In genomic region chr6:106537662-106538061, GRCh38 we compare ENCODE assay signal across 18 cellular contexts.
DNase-seq lines count a peak whose midpoint lies in the region; ATAC-seq and TF ChIP-seq lines count a peak whose summit lies in the region.
"Had no signal": no experiment of that assay in that cellular context is flagged by ENCODE, and none has a peak within 500 bp of the region (broad histone marks: within the 10 kb centered on the region; RNA-seq: fewer than 3 reads in every experiment).

No MANE protein-coding gene starts in this region.

- no peak for TF ChIP-seq CTCF in CD8-positive, alpha-beta T cell (IDR thresholded peaks at IDR 0.05)

- no peak for DNase-seq in activated CD4-positive, alpha-beta T cell treated with anti-CD3 and anti-CD28 coated beads for 36 hours
- DNase-seq in activated CD4-positive, alpha-beta T cell treated with anti-CD3 and anti-CD28 coated beads for 4 hours, result no peak
- DNase-seq in CD8-positive, alpha-beta T cell, result no peak
- DNase-seq in activated T-helper 1 cell treated with anti-CD3 and anti-CD28 coated beads, Interleukin-12 subunit alpha, Interleukin-12 subunit beta, Interleukin-2, Interleukin-4 antibody, amounts not matched to agents 30 ng/mL and 10 ng/mL and 1 ng/mL, durations not matched to agents 14 hours and 24 hours and 36 hours (ENCODE audit: low spot score), result no peak
- DNase-seq in naive thymus-derived CD8-positive, alpha-beta T cell, result no peak
- DNase-seq in NCI-H2081 (lab: John Stamatoyannopoulos, UW), result no peak
- DNase-seq in stimulated activated CD4-positive, alpha-beta T cell treated with anti-CD3 and anti-CD28 coated beads, Interleukin-4, amount 100 ng/mL, for 1 hour, result no peak
- DNase-seq: BE2C; DMS 273 treated with DMSO at 0.1 percent for 48 hours; effector CD4-positive, alpha-beta T cell; GDM1; kidney; NCI-H1417 treated with DMSO at 0.1 percent for 48 hours; NCI-H2171; NCI-H526; SW 1271; uterus had no signal

- peaks cover 32% of the 10 kb centered on the region for H3K4me1 ChIP-seq in CD8-positive, alpha-beta T cell (ENCODE audit: insufficient read depth, low read length)
- H3K4me1 ChIP-seq: BE2C, uterus had no signal

- no peaks in the 10 kb centered on the region for H3K27me3 Mint-ChIP-seq in activated CD4-positive, alpha-beta T cell treated with anti-CD3 and anti-CD28 coated beads for 36 hours
- H3K27me3 Mint-ChIP-seq in CD8-positive, alpha-beta T cell (ENCODE audit: low read depth), result no peaks in the 10 kb centered on the region
- H3K27me3 Mint-ChIP-seq in activated T-helper 1 cell treated with anti-CD3 and anti-CD28 coated beads, Interleukin-12 subunit alpha, Interleukin-12 subunit beta, Interleukin-2, Interleukin-4 antibody, amounts not matched to agents 30 ng/mL and 10 ng/mL and 1 ng/mL, durations not matched to agents 14 hours and 24 hours and 36 hours (ENCODE audit: insufficient read depth), result no peaks in the 10 kb centered on the region
- no peaks in the 10 kb centered on the region for H3K27me3 Mint-ChIP-seq in naive thymus-derived CD8-positive, alpha-beta T cell

- H3K9me3 ChIP-seq in CD8-positive, alpha-beta T cell (ENCODE audit: low read length), result no peaks in the 10 kb centered on the region
- H3K9me3 ChIP-seq: BE2C, uterus had no signal

- H3K27me3 ChIP-seq in CD8-positive, alpha-beta T cell (ENCODE audit: insufficient read depth, low read length), result no peaks in the 10 kb centered on the region
- H3K27me3 ChIP-seq: uterus had no signal

- intact Hi-C loops in activated CD4-positive, alpha-beta T cell treated with anti-CD3 and anti-CD28 coated beads for 36 hours (cut with DNase I, micrococcal nuclease), result loop anchor here in 1 of 2 experiments (1.0 to 2.0 kb wide), 2 partner anchors 9 to 25 kb away; no protein-coding TSS in a partner anchor
- intact Hi-C loops in CD8-positive, alpha-beta T cell (cut with DNase I, micrococcal nuclease), result loop anchor here in 1 of 2 experiments (1.0 to 2.0 kb wide), 2 partner anchors 12 to 13 kb away; no protein-coding TSS in a partner anchor
- intact Hi-C loops in activated T-helper 1 cell treated with anti-CD3 and anti-CD28 coated beads, Interleukin-12 subunit alpha, Interleukin-12 subunit beta, Interleukin-2, Interleukin-4 antibody, amounts not matched to agents 30 ng/mL and 10 ng/mL and 1 ng/mL, durations not matched to agents 14 hours and 24 hours and 36 hours (cut with micrococcal nuclease), result no loop called here

- no peak for ATAC-seq in activated CD4-positive, alpha-beta T cell treated with anti-CD3 and anti-CD28 coated beads for 36 hours
- no peak for ATAC-seq in CD8-positive, alpha-beta T cell
- no peak for ATAC-seq in naive thymus-derived CD8-positive, alpha-beta T cell
- ATAC-seq in HG02973 (IDR thresholded peaks at IDR 0.05; ENCODE audit: unreplicated experiment), result no peak

- H3K36me3 Mint-ChIP-seq in activated CD4-positive, alpha-beta T cell treated with anti-CD3 and anti-CD28 coated beads for 36 hours (ENCODE audit: low read depth), result peaks cover 45% of the 10 kb centered on the region
- H3K36me3 Mint-ChIP-seq in CD8-positive, alpha-beta T cell, result peaks cover 75% of the 10 kb centered on the region
- peaks cover 42% of the 10 kb centered on the region for H3K36me3 Mint-ChIP-seq in activated T-helper 1 cell treated with anti-CD3 and anti-CD28 coated beads, Interleukin-12 subunit alpha, Interleukin-12 subunit beta, Interleukin-2, Interleukin-4 antibody, amounts not matched to agents 30 ng/mL and 10 ng/mL and 1 ng/mL, durations not matched to agents 14 hours and 24 hours and 36 hours (ENCODE audit: low read depth)
- H3K36me3 Mint-ChIP-seq in naive thymus-derived CD8-positive, alpha-beta T cell, result peaks cover 0 to 77% (median 14%) of the 10 kb centered on the region in 3 donors

- no peak overlapping the region for H3K27ac ChIP-seq in CD8-positive, alpha-beta T cell (ENCODE audit: low read depth, low read length)
- H3K27ac ChIP-seq: uterus had no signal

- H3K4me3 Mint-ChIP-seq in activated CD4-positive, alpha-beta T cell treated with anti-CD3 and anti-CD28 coated beads for 36 hours, result no peak overlapping the region
- no peak overlapping the region for H3K4me3 Mint-ChIP-seq in CD8-positive, alpha-beta T cell
- peak overlapping the region; percentile 15 for H3K4me3 Mint-ChIP-seq in activated T-helper 1 cell treated with anti-CD3 and anti-CD28 coated beads, Interleukin-12 subunit alpha, Interleukin-12 subunit beta, Interleukin-2, Interleukin-4 antibody, amounts not matched to agents 30 ng/mL and 10 ng/mL and 1 ng/mL, durations not matched to agents 14 hours and 24 hours and 36 hours
- H3K4me3 Mint-ChIP-seq in naive thymus-derived CD8-positive, alpha-beta T cell, result peak overlapping the region in 6 of 10 donors; percentile 2 to 40 (median 12)

- CTCF ChIA-PET in activated CD4-positive, alpha-beta T cell treated with anti-CD3 and anti-CD28 coated beads for 36 hours (lab: Charles Lee), result interaction anchor here (0.6 to 3.0 kb wide), 8 partner anchors 9 to 34 kb away, joined by 3 to 13 read pairs (median 4); no protein-coding TSS in a partner anchor
- CTCF ChIA-PET in CD8-positive, alpha-beta T cell (lab: Charles Lee), result interaction anchor here (1.5 to 6.0 kb wide), 2 partner anchors 18 to 26 kb away, joined by 3 to 32 read pairs; no protein-coding TSS in a partner anchor

- peaks cover 61% of the 10 kb centered on the region for H3K4me1 Mint-ChIP-seq in activated CD4-positive, alpha-beta T cell treated with anti-CD3 and anti-CD28 coated beads for 36 hours
- H3K4me1 Mint-ChIP-seq in CD8-positive, alpha-beta T cell (ENCODE audit: low read depth), result peaks cover 61% of the 10 kb centered on the region
- peaks cover 56% of the 10 kb centered on the region for H3K4me1 Mint-ChIP-seq in activated T-helper 1 cell treated with anti-CD3 and anti-CD28 coated beads, Interleukin-12 subunit alpha, Interleukin-12 subunit beta, Interleukin-2, Interleukin-4 antibody, amounts not matched to agents 30 ng/mL and 10 ng/mL and 1 ng/mL, durations not matched to agents 14 hours and 24 hours and 36 hours (ENCODE audit: low read depth)
- H3K4me1 Mint-ChIP-seq in naive thymus-derived CD8-positive, alpha-beta T cell, result peaks cover 36 to 74% (median 61%) of the 10 kb centered on the region in 4 donors

- no peaks in the 10 kb centered on the region for H3K9me3 Mint-ChIP-seq in activated CD4-positive, alpha-beta T cell treated with anti-CD3 and anti-CD28 coated beads for 36 hours (ENCODE audit: low read depth)
- H3K9me3 Mint-ChIP-seq in CD8-positive, alpha-beta T cell, result no peaks in the 10 kb centered on the region
- no peaks in the 10 kb centered on the region for H3K9me3 Mint-ChIP-seq in activated T-helper 1 cell treated with anti-CD3 and anti-CD28 coated beads, Interleukin-12 subunit alpha, Interleukin-12 subunit beta, Interleukin-2, Interleukin-4 antibody, amounts not matched to agents 30 ng/mL and 10 ng/mL and 1 ng/mL, durations not matched to agents 14 hours and 24 hours and 36 hours
- no peaks in the 10 kb centered on the region for H3K9me3 Mint-ChIP-seq in naive thymus-derived CD8-positive, alpha-beta T cell

- no peak overlapping the region for H3K4me3 ChIP-seq in CD8-positive, alpha-beta T cell (ENCODE audit: low read depth, low read length)
- H3K4me3 ChIP-seq: uterus had no signal

- POLR2A ChIA-PET in activated CD4-positive, alpha-beta T cell treated with anti-CD3 and anti-CD28 coated beads for 36 hours (lab: Charles Lee), result interaction anchor here (1.0 kb wide), 2 partner anchors 16 to 61 kb away, joined by 3 to 4 read pairs; no protein-coding TSS in a partner anchor
- POLR2A ChIA-PET in CD8-positive, alpha-beta T cell (lab: Charles Lee), result interaction anchor here (0.7 to 2.4 kb wide), 2 partner anchors 25 to 79 kb away, joined by 3 to 11 read pairs; no protein-coding TSS in a partner anchor
- POLR2A ChIA-PET in naive thymus-derived CD8-positive, alpha-beta T cell (lab: Charles Lee), result interaction anchor here (0.8 to 2.5 kb wide), 2 partner anchors 15 to 28 kb away, joined by 4 to 11 read pairs; no protein-coding TSS in a partner anchor

- H3K36me3 ChIP-seq in CD8-positive, alpha-beta T cell (ENCODE audit: insufficient read depth, low read length), result peaks cover 11% of the 10 kb centered on the region
- H3K36me3 ChIP-seq: BE2C, uterus had no signal

- H3K27ac Mint-ChIP-seq in activated CD4-positive, alpha-beta T cell treated with anti-CD3 and anti-CD28 coated beads for 36 hours, result peak overlapping the region; percentile 81
- H3K27ac Mint-ChIP-seq in CD8-positive, alpha-beta T cell, result peak overlapping the region; percentile 45
- H3K27ac Mint-ChIP-seq in activated T-helper 1 cell treated with anti-CD3 and anti-CD28 coated beads, Interleukin-12 subunit alpha, Interleukin-12 subunit beta, Interleukin-2, Interleukin-4 antibody, amounts not matched to agents 30 ng/mL and 10 ng/mL and 1 ng/mL, durations not matched to agents 14 hours and 24 hours and 36 hours, result peak overlapping the region; percentile 30
- peak overlapping the region; percentile 51 to 90 (median 75) for H3K27ac Mint-ChIP-seq in naive thymus-derived CD8-positive, alpha-beta T cell

Comparison
In these comparisons a context has a peak if more than half of its experiments do, and no peak if none do; other contexts are left out.
1. H3K27ac Mint-ChIP-seq: peak in every context shown above with its lines; median percentile 81 in activated CD4-positive, alpha-beta T cell treated with anti-CD3 and anti-CD28 coated beads for 36 hours; 75 in naive thymus-derived CD8-positive, alpha-beta T cell; 45 in CD8-positive, alpha-beta T cell; 30 in activated T-helper 1 cell treated with anti-CD3 and anti-CD28 coated beads, Interleukin-12 subunit alpha, Interleukin-12 subunit beta, Interleukin-2, Interleukin-4 antibody, amounts not matched to agents 30 ng/mL and 10 ng/mL and 1 ng/mL, durations not matched to agents 14 hours and 24 hours and 36 hours.
2. H3K4me3 Mint-ChIP-seq: peak in activated T-helper 1 cell treated with anti-CD3 and anti-CD28 coated beads, Interleukin-12 subunit alpha, Interleukin-12 subunit beta, Interleukin-2, Interleukin-4 antibody, amounts not matched to agents 30 ng/mL and 10 ng/mL and 1 ng/mL, durations not matched to agents 14 hours and 24 hours and 36 hours (single experiment) and naive thymus-derived CD8-positive, alpha-beta T cell (6 of 10); none in activated CD4-positive, alpha-beta T cell treated with anti-CD3 and anti-CD28 coated beads for 36 hours (single experiment) and CD8-positive, alpha-beta T cell (single experiment).